Comparison of ENCODE assay signal across 18 cellular contexts in genomic region chr5:135055385-135055784, GRCh38. TPM values are rescaled to one million over a fixed set of nuclear protein-coding genes. Genes with fewer than 3 reads are reported as not detected.
"Had no signal": no experiment of that assay in that cellular context is flagged by ENCODE, and none has a peak within 500 bp of the region (broad histone marks: within the 10 kb centered on the region; RNA-seq: fewer than 3 reads in every experiment).

No MANE protein-coding gene starts in this region.

- DNase-seq: activated CD4-positive, alpha-beta memory T cell treated with anti-CD3 and anti-CD28 coated beads for 36 hours; activated CD4-positive, alpha-beta T cell treated with anti-CD3 and anti-CD28 coated beads for 1 hour; activated CD8-positive, alpha-beta memory T cell treated with anti-CD3 and anti-CD28 coated beads, Interleukin-2, amount 10 ng/mL, durations not matched to agents 7 days and 5 days; activated naive CD4-positive, alpha-beta T cell treated with anti-CD3 and anti-CD28 coated beads, Interleukin-2, amount 10 ng/mL, durations not matched to agents 7 days and 5 days; activated T-cell treated with anti-CD3 and anti-CD28 coated beads, Interleukin-2, amount 50 U/mL, for 24 hours; islet precursor cell; mesendoderm; nephron progenitor cell; stimulated activated CD4-positive, alpha-beta T cell treated with anti-CD3 and anti-CD28 coated beads, Interleukin-2, amount 100 ng/mL, for 48 hours; T-helper 1 cell; T1000; thyroid gland had no signal

- H3K27me3 ChIP-seq: thyroid gland, vagina had no signal

- H3K27ac Mint-ChIP-seq: activated CD4-positive, alpha-beta memory T cell treated with anti-CD3 and anti-CD28 coated beads for 36 hours; activated CD8-positive, alpha-beta memory T cell treated with anti-CD3 and anti-CD28 coated beads, Interleukin-2, amount 10 ng/mL, durations not matched to agents 7 days and 5 days; activated naive CD4-positive, alpha-beta T cell treated with anti-CD3 and anti-CD28 coated beads, Interleukin-2, amount 10 ng/mL, durations not matched to agents 7 days and 5 days; activated T-cell treated with anti-CD3 and anti-CD28 coated beads, Interleukin-2, amount 50 U/mL, for 24 hours; nephron progenitor cell; stimulated activated memory B cell treated with anti-CD40 and anti-IgM and Interleukin-4, amounts not matched to agents 10 μg/mL and 1 μg/mL and 100 μg/mL, for 72 hours had no signal

- ATAC-seq: activated CD8-positive, alpha-beta memory T cell treated with anti-CD3 and anti-CD28 coated beads, Interleukin-2, amount 10 ng/mL, durations not matched to agents 7 days and 5 days; left lung; stimulated activated memory B cell treated with anti-CD40 and anti-IgM and Interleukin-4, amounts not matched to agents 10 μg/mL and 1 μg/mL and 100 μg/mL, for 72 hours had no signal

- H3K36me3 Mint-ChIP-seq: activated CD4-positive, alpha-beta memory T cell treated with anti-CD3 and anti-CD28 coated beads for 36 hours; activated CD8-positive, alpha-beta memory T cell treated with anti-CD3 and anti-CD28 coated beads, Interleukin-2, amount 10 ng/mL, durations not matched to agents 7 days and 5 days; activated naive CD4-positive, alpha-beta T cell treated with anti-CD3 and anti-CD28 coated beads, Interleukin-2, amount 10 ng/mL, durations not matched to agents 7 days and 5 days had no signal

- H3K4me3 ChIP-seq: left lung, thyroid gland, vagina had no signal

- H3K27ac ChIP-seq: epithelial cell of prostate, left lung, thyroid gland, vagina had no signal

- H3K4me3 Mint-ChIP-seq: activated CD4-positive, alpha-beta memory T cell treated with anti-CD3 and anti-CD28 coated beads for 36 hours; activated CD8-positive, alpha-beta memory T cell treated with anti-CD3 and anti-CD28 coated beads, Interleukin-2, amount 10 ng/mL, durations not matched to agents 7 days and 5 days; activated naive CD4-positive, alpha-beta T cell treated with anti-CD3 and anti-CD28 coated beads, Interleukin-2, amount 10 ng/mL, durations not matched to agents 7 days and 5 days; activated T-cell treated with anti-CD3 and anti-CD28 coated beads, Interleukin-2, amount 50 U/mL, for 24 hours; nephron progenitor cell; stimulated activated memory B cell treated with anti-CD40 and anti-IgM and Interleukin-4, amounts not matched to agents 10 μg/mL and 1 μg/mL and 100 μg/mL, for 72 hours had no signal

- H3K4me1 ChIP-seq: left lung, thyroid gland, vagina had no signal

- H3K36me3 ChIP-seq: left lung, thyroid gland, vagina had no signal

- H3K9me3 Mint-ChIP-seq: activated CD4-positive, alpha-beta memory T cell treated with anti-CD3 and anti-CD28 coated beads for 36 hours; activated naive CD4-positive, alpha-beta T cell treated with anti-CD3 and anti-CD28 coated beads, Interleukin-2, amount 10 ng/mL, durations not matched to agents 7 days and 5 days; activated T-cell treated with anti-CD3 and anti-CD28 coated beads, Interleukin-2, amount 50 U/mL, for 24 hours; nephron progenitor cell; stimulated activated memory B cell treated with anti-CD40 and anti-IgM and Interleukin-4, amounts not matched to agents 10 μg/mL and 1 μg/mL and 100 μg/mL, for 72 hours had no signal

- H3K9me3 ChIP-seq: left lung, thyroid gland, vagina had no signal

RNA-seq across cellular contexts. Expression of gene PITX1, which starts 21.4 kb away (rescaled TPM):
- total RNA-seq: dermis microvascular lymphatic vessel endothelial cell, frontal cortex had no signal
